17 cellular contexts compared by ENCODE assay signal in the genomic region with DNA sequence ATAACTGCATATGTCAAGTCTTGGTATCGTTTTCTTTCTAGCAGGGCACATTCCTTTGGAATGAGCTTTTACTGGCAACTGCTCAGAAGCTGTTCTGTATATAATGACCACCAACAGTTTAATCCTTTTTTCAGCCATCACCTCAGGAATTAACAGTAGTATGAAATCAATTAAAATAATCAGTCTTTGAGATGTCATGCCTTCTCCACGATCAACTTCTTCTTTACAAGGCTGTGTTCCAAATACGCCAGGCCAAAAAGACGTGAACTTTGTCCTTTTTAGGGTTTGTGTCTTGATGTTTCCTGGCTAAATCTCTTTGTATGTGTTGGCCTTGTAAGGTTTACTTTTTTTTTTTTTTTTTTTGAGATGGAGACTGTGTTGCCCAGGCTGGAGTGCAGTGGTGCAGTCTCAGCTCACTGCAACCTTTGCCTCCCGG. TPM values are rescaled to one million over a fixed set of nuclear protein-coding genes. Genes with fewer than 3 reads are reported as not detected.
A peak's percentile ranks its signal among the peaks of the same experiment; 100 is the strongest.
DNase-seq lines count a peak whose midpoint lies in the region; FAIRE-seq and TF ChIP-seq lines count a peak whose summit lies in the region.
"Had no signal": no experiment of that assay in that cellular context is flagged by ENCODE, and none has a peak within 500 bp of the region (broad histone marks: within the 10 kb centered on the region; RNA-seq: fewer than 3 reads in every experiment).

No MANE protein-coding gene starts in this region.

- no peak for TF ChIP-seq CTCF in HFFc6 (IDR thresholded peaks at IDR 0.05)
- TF ChIP-seq CTCF in astrocyte (IDR thresholded peaks at IDR 0.05; ENCODE audit: insufficient read depth, low read depth, low read length) = no peak
- TF ChIP-seq CTCF in H9 (conservative IDR thresholded peaks at IDR 0.05) = no peak

- H3K4ac ChIP-seq in H9 (ENCODE audit: low read depth, low read length) = no peak overlapping the region

- H3K27ac ChIP-seq in ACC112 (ENCODE audit: low read depth, low read length) (peak overlapping the region; percentile 72), astrocyte (ENCODE audit: low read depth, low read length) (peak overlapping the region; percentile 78), H9 (ENCODE audit: insufficient read length, low read depth, low read length) (no peak overlapping the region), Karpas-422 (ENCODE audit: low read length) (no peak overlapping the region)
- H3K27ac ChIP-seq: cardiac muscle cell, vagina had no signal

- H4K8ac ChIP-seq in H9 (replicated peaks; ENCODE audit: insufficient read length, low read depth, low read length) = no peak overlapping the region

- peaks cover 76% of the 10 kb centered on the region for H3K79me2 ChIP-seq in ACC112 (ENCODE audit: control insufficient read depth, insufficient read depth, low read length, unreplicated experiment)
- H3K79me2 ChIP-seq in astrocyte (ENCODE audit: insufficient read depth, low read length) = peaks cover 58% of the 10 kb centered on the region
- H3K79me2 ChIP-seq in H9 (ENCODE audit: insufficient read depth, low read length) = peaks cover 3% of the 10 kb centered on the region; the same call in 1 of the 2 replicates
- H3K79me2 ChIP-seq in Karpas-422 (ENCODE audit: low read length) = peaks cover 79% of the 10 kb centered on the region

- peak; percentile 79 for DNase-seq in HFFc6
- peak; percentile 88 for DNase-seq in astrocyte (ENCODE audit: low read depth)
- peak; percentile 90 for DNase-seq in iris pigment epithelial cell (ENCODE audit: low read depth)
- no peak for DNase-seq in H9
- DNase-seq in Karpas-422 = no peak
- no peak for DNase-seq in NCI-H2081 (lab: John Stamatoyannopoulos, UW)
- DNase-seq in HuH-7 (ENCODE audit: low spot score) = no peak
- DNase-seq: MV-4-11; naive thymus-derived CD8-positive, alpha-beta T cell; NCI-H345; RPMI8226; stimulated activated CD4-positive, alpha-beta T cell treated with anti-CD3 and anti-CD28 coated beads, Interleukin-15, amount 100 ng/mL, for 24 hours had no signal

- H3K4me1 ChIP-seq in ACC112 (ENCODE audit: control insufficient read depth, insufficient read depth, low read length, unreplicated experiment) (peaks cover 28% of the 10 kb centered on the region), astrocyte (ENCODE audit: insufficient read depth, low read length) (peaks cover 24% of the 10 kb centered on the region), H9 (ENCODE audit: insufficient read depth, low read length) (no peaks in the 10 kb centered on the region), Karpas-422 (ENCODE audit: low read length) (peaks cover 28% of the 10 kb centered on the region)

- H3K27me3 Mint-ChIP-seq in HFFc6 (ENCODE audit: insufficient read depth) (peaks cover 1% of the 10 kb centered on the region; the same call in 1 of the 2 replicates), astrocyte (ENCODE audit: low read depth, unreplicated experiment) (no peaks in the 10 kb centered on the region), H9 (ENCODE audit: low read depth) (no peaks in the 10 kb centered on the region; the same call in 1 of the 2 replicates)
- H3K27me3 Mint-ChIP-seq: naive thymus-derived CD8-positive, alpha-beta T cell had no signal

- no peak overlapping the region for H3K18ac ChIP-seq in H9 (ENCODE audit: insufficient read length, low read depth, low read length)

- H3K4me1 Mint-ChIP-seq in HFFc6 (ENCODE audit: low read depth) = peaks cover 70% of the 10 kb centered on the region
- H3K4me1 Mint-ChIP-seq in astrocyte (ENCODE audit: low read depth, unreplicated experiment) = peaks cover 22% of the 10 kb centered on the region
- peaks cover 7 to 9% of the 10 kb centered on the region in 2 experiments; a peak in 3 of 4 replicates for H3K4me1 Mint-ChIP-seq in H9

- peaks cover 3% of the 10 kb centered on the region for H3K79me1 ChIP-seq in H9 (ENCODE audit: insufficient read depth, low read depth, low read length, poor library complexity, severe bottlenecking)

- no peak overlapping the region for H3T11ph ChIP-seq in H9 (ENCODE audit: low read length)

- WGBS in H9 (ENCODE audit: extremely low coverage, insufficient read length, low lambda C conversion rate) = no CpG with 5 or more reads among the region's 5 CpGs

- peaks cover 4% of the 10 kb centered on the region for H4K20me1 ChIP-seq in astrocyte (ENCODE audit: insufficient read depth, low read length)
- no peaks in the 10 kb centered on the region for H4K20me1 ChIP-seq in H9 (ENCODE audit: control insufficient read depth, insufficient read depth, insufficient read length)
- H4K20me1 ChIP-seq in Karpas-422 (ENCODE audit: insufficient read depth, low read depth, low read length) = no peaks in the 10 kb centered on the region

- H3K56ac ChIP-seq in H9 (ENCODE audit: insufficient read length, low read depth, low read length) = no peak overlapping the region

- H3K14ac ChIP-seq in H9 (ENCODE audit: insufficient read depth, low read length) = no peak overlapping the region

- H2AFZ ChIP-seq in ACC112 (ENCODE audit: low read length, unreplicated experiment) (no peak overlapping the region), astrocyte (ENCODE audit: low read depth, low read length) (no peak overlapping the region), H9 (ENCODE audit: low read length) (no peak overlapping the region), Karpas-422 (ENCODE audit: low read length) (no peak overlapping the region)

- H3K27ac Mint-ChIP-seq in HFFc6 (peak overlapping the region; percentile 83), astrocyte (ENCODE audit: unreplicated experiment) (peak overlapping the region; percentile 34), H9 (no peak overlapping the region)

- H3K9me3 Mint-ChIP-seq in HFFc6 = no peaks in the 10 kb centered on the region
- no peaks in the 10 kb centered on the region for H3K9me3 Mint-ChIP-seq in astrocyte (ENCODE audit: unreplicated experiment)
- H3K9me3 Mint-ChIP-seq in H9 = no peaks in the 10 kb centered on the region

- H3K9ac ChIP-seq in astrocyte (ENCODE audit: low read length) (peak overlapping the region; percentile 60), H9 (ENCODE audit: extremely low read depth, insufficient read length, low read length) (no peak overlapping the region), Karpas-422 (ENCODE audit: low read length) (no peak overlapping the region)

- H3K4me3 Mint-ChIP-seq in HFFc6 (peak overlapping the region; percentile 3; the same call in 1 of the 2 replicates), astrocyte (ENCODE audit: unreplicated experiment) (no peak overlapping the region), H9 (no peak overlapping the region)
- H3K4me3 Mint-ChIP-seq: naive thymus-derived CD8-positive, alpha-beta T cell had no signal

- no peak overlapping the region for H4K5ac ChIP-seq in H9 (ENCODE audit: insufficient read length, low read depth, low read length)

- H3K23ac ChIP-seq in H9 (ENCODE audit: insufficient read length, low read depth, low read length) = no peak overlapping the region

- no peak overlapping the region for H2BK12ac ChIP-seq in H9 (ENCODE audit: insufficient read length, low read depth, low read length)

- H3K4me2 ChIP-seq in astrocyte (ENCODE audit: low read length) (peak overlapping the region; percentile 75), H9 (ENCODE audit: insufficient read depth, insufficient read length, low read length) (no peak overlapping the region), Karpas-422 (ENCODE audit: low read depth, low read length, poor library complexity, severe bottlenecking) (no peak overlapping the region)

- H2AK5ac ChIP-seq in H9 (ENCODE audit: insufficient read length, low read length) = no peak overlapping the region

- H3K27me3 ChIP-seq in ACC112 (ENCODE audit: insufficient read depth, low read length) (no peaks in the 10 kb centered on the region), astrocyte (ENCODE audit: insufficient read depth, low read length) (no peaks in the 10 kb centered on the region), H9 (ENCODE audit: insufficient read depth, low read length) (no peaks in the 10 kb centered on the region), Karpas-422 (ENCODE audit: low read length) (no peaks in the 10 kb centered on the region)
- H3K27me3 ChIP-seq: cardiac muscle cell, vagina had no signal

- H3K36me3 Mint-ChIP-seq in HFFc6 (ENCODE audit: low read depth) (peaks cover 26% of the 10 kb centered on the region), astrocyte (ENCODE audit: low read depth, unreplicated experiment) (peaks cover 6% of the 10 kb centered on the region), H9 (ENCODE audit: insufficient read depth in 1 of 3, low read depth in 3 of 3) (peaks cover 3 to 13% (median 8%) of the 10 kb centered on the region in 3 experiments; a peak in 5 of 7 replicates)

- no peaks in the 10 kb centered on the region for H3K9me3 ChIP-seq in astrocyte (ENCODE audit: insufficient read depth, low read depth, low read length)
- H3K9me3 ChIP-seq in H9 (ENCODE audit: control insufficient read depth, low read depth, low read length) = no peaks in the 10 kb centered on the region
- H3K9me3 ChIP-seq in Karpas-422 (ENCODE audit: low read length) = no peaks in the 10 kb centered on the region
- H3K9me3 ChIP-seq: vagina had no signal

- H3K36me3 ChIP-seq in ACC112 (ENCODE audit: insufficient read depth, low read length) = peaks cover 8% of the 10 kb centered on the region; the same call in 1 of the 2 replicates
- H3K36me3 ChIP-seq in astrocyte (ENCODE audit: insufficient read depth, low read length) = peaks cover 3% of the 10 kb centered on the region
- no peaks in the 10 kb centered on the region for H3K36me3 ChIP-seq in Karpas-422 (ENCODE audit: insufficient read depth, low read length)
- H3K36me3 ChIP-seq: cardiac muscle cell had no signal

- no peak overlapping the region for H2BK120ac ChIP-seq in H9 (ENCODE audit: low read depth, low read length, poor library complexity, severe bottlenecking)

- H2BK20ac ChIP-seq in H9 (ENCODE audit: low read depth, low read length, poor library complexity, severe bottlenecking) = no peak overlapping the region

- H3K4me3 ChIP-seq in ACC112 (ENCODE audit: low read depth, low read length) (no peak overlapping the region), astrocyte (ENCODE audit: insufficient read depth, low read depth, low read length) (no peak overlapping the region), Karpas-422 (ENCODE audit: low read length) (no peak overlapping the region)
- H3K4me3 ChIP-seq: cardiac muscle cell, vagina had no signal

- FAIRE-seq in astrocyte (lab: Jason Lieb, UNC) = peak; percentile 63
- FAIRE-seq: G401.6, keratinocyte had no signal

- H3K23me2 ChIP-seq in H9 (ENCODE audit: insufficient read length, low read depth, low read length, poor library complexity, severe bottlenecking) = no peaks in the 10 kb centered on the region

- H2BK5ac ChIP-seq in H9 (ENCODE audit: insufficient read length, low read length) = no peak overlapping the region

- H3K9me2 ChIP-seq in Karpas-422 (replicated peaks; ENCODE audit: insufficient read depth, low read length) = no peaks in the 10 kb centered on the region

- H2BK15ac ChIP-seq in H9 (ENCODE audit: low read depth, low read length) = no peak overlapping the region

- H4K91ac ChIP-seq in H9 (ENCODE audit: insufficient read length, low read depth, low read length) = no peak overlapping the region

RNA-seq across cellular contexts. Expression of gene ABCC1, which starts 54.9 kb away (rescaled TPM):
- 10 to 100 TPM; 49.3 to 63.6 (median 57.1) TPM for total RNA-seq in HFFc6 (2021; fragmentation: NEBNext Ultra II Directional; extraction: Animal tissue kit (Norgen Biotek cat#: 25700))
- 42.1 and 45.4 TPM in 2 replicates for total RNA-seq in astrocyte
- 51.7 and 56.4 TPM in 2 replicates for total RNA-seq in H9 (2021)
- 23.6 and 28.3 TPM in 2 replicates for total RNA-seq in Karpas-422 (2014; rRNA removed; shearing (Covaris generic); ENCODE audit: low replicate concordance)

Comparison
In these comparisons a context has a peak if more than half of its experiments do, and no peak if none do; other contexts are left out.
1. H3K27ac ChIP-seq: peak in ACC112 (single experiment) and astrocyte (single experiment); none in H9 (single experiment) and Karpas-422 (single experiment).
2. DNase-seq: peak in HFFc6 (single experiment), astrocyte (single experiment) and iris pigment epithelial cell (single experiment); none in H9 (single experiment), Karpas-422 (single experiment), NCI-H2081 (0 of 2) and HuH-7 (single experiment).
3. H3K27ac Mint-ChIP-seq: peak in HFFc6 (single experiment) and astrocyte (single experiment); none in H9 (0 of 3).